ENCODE assay signal across 25 cellular contexts in genomic region chr4:136691607-136692006, GRCh38.
"Had no signal": no experiment of that assay in that cellular context is flagged by ENCODE, and none has a peak within 500 bp of the region (broad histone marks: within the 10 kb centered on the region; RNA-seq: fewer than 3 reads in every experiment).

No MANE protein-coding gene starts in this region.

- H3K4me1 ChIP-seq: pancreas, psoas muscle, right lobe of liver, sigmoid colon, stomach, thyroid gland, tibial nerve, upper lobe of right lung, uterus had no signal

- ATAC-seq: naive thymus-derived CD8-positive, alpha-beta T cell; natural killer cell treated with Interleukin-12 subunit alpha and Interleukin-12 subunit beta and Interleukin-15 and Interleukin-18, amount 100 ng/mL, for 72 hours; pancreas; psoas muscle; right cardiac atrium; right lobe of liver; stimulated activated effector memory CD8-positive, alpha-beta T cell treated with anti-CD3 and anti-CD28 coated beads, Interleukin-12 subunit alpha, Interleukin-12 subunit beta, amount 100 ng/mL, for 72 hours; stimulated activated naive B cell treated with anti-CD40 and anti-IgM and Interleukin-4, amounts not matched to agents 10 μg/mL and 1 μg/mL and 100 μg/mL, for 72 hours; upper lobe of right lung had no signal

- H3K9me3 ChIP-seq: neutrophil, pancreas, psoas muscle, right lobe of liver, sigmoid colon, thoracic aorta, thyroid gland, tibial nerve, upper lobe of right lung, uterus had no signal

- H3K36me3 ChIP-seq: neutrophil, pancreas, right lobe of liver, sigmoid colon, stomach, thoracic aorta, thyroid gland, tibial nerve, upper lobe of right lung, uterus had no signal

- H3K27ac ChIP-seq: neutrophil, pancreas, psoas muscle, right lobe of liver, sigmoid colon, stomach, thoracic aorta, thyroid gland, tibial nerve, upper lobe of right lung, uterus had no signal

- H3K27me3 ChIP-seq: neutrophil, pancreas, right lobe of liver, sigmoid colon, stomach, thyroid gland, tibial nerve, upper lobe of right lung, uterus had no signal

- DNase-seq: naive thymus-derived CD8-positive, alpha-beta T cell; nephron progenitor cell; nucleus accumbens; pancreas; posterior cingulate gyrus; psoas muscle; right cardiac atrium; right lobe of liver; sigmoid colon; small intestine; stimulated activated CD4-positive, alpha-beta T cell treated with anti-CD3 and anti-CD28 coated beads, Interleukin-15, amount 100 ng/mL, for 24 hours; stimulated activated CD4-positive, alpha-beta T cell treated with anti-CD3 and anti-CD28 coated beads, Interleukin-2, amount 100 ng/mL, for 24 hours; stimulated activated CD4-positive, alpha-beta T cell treated with anti-CD3 and anti-CD28 coated beads, Interleukin-2, amount 100 ng/mL, for 48 hours; stimulated activated CD4-positive, alpha-beta T cell treated with anti-CD3 and anti-CD28 coated beads, Interleukin-4, amount 100 ng/mL, for 24 hours; stimulated activated naive B cell treated with anti-CD40 and anti-IgM and Interleukin-4, amounts not matched to agents 10 μg/mL and 1 μg/mL and 100 μg/mL, for 72 hours; stimulated activated naive CD4-positive, alpha-beta T cell treated with Interleukin-2 at 50 U/mL for 16 hours; stomach; thyroid gland; upper lobe of right lung; uterus had no signal

- H3K4me3 ChIP-seq: pancreas, psoas muscle, right lobe of liver, sigmoid colon, stomach, thoracic aorta, thyroid gland, tibial nerve, upper lobe of right lung, uterus had no signal
